1 cellular context compared by ENCODE assay signal in genomic region chr1:226187380-226187779, GRCh38.
TF ChIP-seq lines count a peak whose summit lies in the region.

No MANE protein-coding gene starts in this region.

TF ChIP-seq in GM12878, 131 proteins besides CTCF, POLR2A, EP300 and RAD21:
- 0 out of 2 replicates have a peak, but pooled peaks have one; percentile 46 for TF ChIP-seq PAX8 (IDR thresholded peaks at IDR 0.05)
- no peak for TF ChIP-seq CHD1 (IDR thresholded peaks at IDR 0.05; ENCODE audit: low read depth, low read length)
- 0 out of 2 replicates have a peak, but pooled peaks have one; percentile 3 for TF ChIP-seq MLLT1 (IDR thresholded peaks at IDR 0.05)
